Comparison of ENCODE assay signal across 16 cellular contexts in the genomic region with DNA sequence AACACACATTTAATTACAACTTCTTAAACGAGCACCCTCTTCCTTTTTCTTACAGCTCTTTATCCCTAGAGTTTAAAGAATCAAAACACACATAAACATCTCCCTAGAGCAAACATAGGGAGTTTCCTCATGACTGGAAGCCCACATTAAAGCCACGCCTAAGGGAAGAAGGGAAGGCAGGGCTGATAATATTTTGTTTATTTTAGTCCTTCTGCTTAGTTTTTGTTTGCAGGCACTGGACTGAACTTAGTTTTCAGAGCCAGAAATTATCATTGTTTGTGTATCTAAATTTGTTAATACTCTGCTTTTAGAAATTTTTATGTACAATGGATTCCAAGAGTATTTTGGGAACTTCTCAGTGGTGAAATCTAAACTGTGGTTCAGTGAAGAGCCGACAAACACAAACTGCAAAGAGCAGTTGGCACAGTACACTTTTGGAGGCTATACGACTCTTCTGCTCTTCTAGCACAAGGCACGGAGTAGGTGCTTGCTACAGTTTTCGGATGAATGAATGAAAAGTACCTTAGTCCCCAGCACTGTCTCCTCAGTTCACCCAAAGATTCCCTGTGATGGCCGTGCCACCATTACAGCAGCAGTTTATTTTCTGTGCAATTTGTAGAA. TPM values are rescaled to one million over a fixed set of nuclear protein-coding genes. Genes with fewer than 3 reads are reported as not detected.
A peak's percentile ranks its signal among the peaks of the same experiment; 100 is the strongest.
DNase-seq lines count a peak whose midpoint lies in the region; ATAC-seq, FAIRE-seq and TF ChIP-seq lines count a peak whose summit lies in the region.
"Had no signal": no experiment of that assay in that cellular context is flagged by ENCODE, and none has a peak within 500 bp of the region (broad histone marks: within the 10 kb centered on the region; RNA-seq: fewer than 3 reads in every experiment).

No MANE protein-coding gene starts in this region.

- no peaks in the 10 kb centered on the region for H3K9me1 ChIP-seq in keratinocyte (ENCODE audit: control insufficient read depth, extremely low read depth, insufficient read depth, low read length)

- H2AFZ ChIP-seq in keratinocyte (ENCODE audit: control insufficient read depth, low read length): no peak overlapping the region
- H2AFZ ChIP-seq: hepatocyte had no signal

- 44 to 58% methylated on average over 4 to 7 of the region's 7 CpGs for WGBS in transverse colon (ENCODE audit: low coverage in 1 of 2), 2 donors

- intact Hi-C loops in transverse colon (cut with DNase I; ENCODE audit: low total_unique reads): no loop called here

- H3K4me2 ChIP-seq in keratinocyte (ENCODE audit: control insufficient read depth, extremely low read depth, insufficient read depth, low read depth, low read length): no peak overlapping the region
- H3K4me2 ChIP-seq: hepatocyte had no signal

- H3K4me1 ChIP-seq in adipocyte (ENCODE audit: control insufficient read depth, insufficient read depth, low read length): peaks cover 25% of the 10 kb centered on the region
- H3K4me1 ChIP-seq in keratinocyte (ENCODE audit: control insufficient read depth, extremely low read depth, insufficient read depth, low read length): peaks cover 41% of the 10 kb centered on the region
- peaks cover 0 to 24% (median 9%) of the 10 kb centered on the region in 4 donors for H3K4me1 ChIP-seq in transverse colon

- no peaks in the 10 kb centered on the region for H3K79me2 ChIP-seq in keratinocyte (ENCODE audit: control insufficient read depth, insufficient read depth, low read length)
- H3K79me2 ChIP-seq: hepatocyte had no signal

- H3K36me3 ChIP-seq in adipocyte (ENCODE audit: control insufficient read depth, insufficient read depth, low read length, severe bottlenecking): no peaks in the 10 kb centered on the region
- peaks cover 0 to 3% of the 10 kb centered on the region in 2 experiments for H3K36me3 ChIP-seq in keratinocyte (ENCODE audit: control insufficient read depth in 2 of 2, extremely low read depth in 1 of 2, insufficient read depth in 2 of 2, low read length in 2 of 2)
- no peaks in the 10 kb centered on the region for H3K36me3 ChIP-seq in transverse colon
- H3K36me3 ChIP-seq: lower lobe of right lung had no signal

- dilution Hi-C loops in keratinocyte (cut with MboI; ENCODE audit: extremely low pct_ligation_motif_present, low sequenced_read_pairs): no loop called here

- FAIRE-seq in keratinocyte (lab: Jason Lieb, UNC): peak; percentile 73
- FAIRE-seq: A204.1, D721Med had no signal

- TF ChIP-seq POLR2A in transverse colon (IDR thresholded peaks at IDR 0.05): no peak

- no peak overlapping the region for H3K4me3 ChIP-seq in adipocyte (ENCODE audit: low read length)
- H3K4me3 ChIP-seq in keratinocyte (ENCODE audit: control insufficient read depth in 2 of 3, extremely low read depth in 1 of 3, insufficient read depth in 2 of 3, low read depth in 1 of 3, low read length in 3 of 3): no peak overlapping the region
- no peak overlapping the region for H3K4me3 ChIP-seq in transverse colon
- H3K4me3 ChIP-seq: hepatocyte, lower lobe of right lung, skin epidermis had no signal

- H3K27ac ChIP-seq in keratinocyte (ENCODE audit: control insufficient read depth, insufficient read depth, low read length): peak overlapping the region; percentile 78
- peak overlapping the region; percentile 3 to 58 (median 30) for H3K27ac ChIP-seq in transverse colon
- H3K27ac ChIP-seq: hepatocyte, lower lobe of right lung, RWPE1 had no signal

- H3K27me3 ChIP-seq in adipocyte (replicated peaks; ENCODE audit: control insufficient read depth, insufficient read depth, low read length) (no peaks in the 10 kb centered on the region), keratinocyte (ENCODE audit: control insufficient read depth, extremely low read depth, insufficient read depth, low read length) (no peaks in the 10 kb centered on the region), transverse colon (no peaks in the 10 kb centered on the region)
- H3K27me3 ChIP-seq: hepatocyte had no signal

- no peaks in the 10 kb centered on the region for H4K20me1 ChIP-seq in keratinocyte (ENCODE audit: control insufficient read depth, extremely low read depth, insufficient read depth, low read length)

- H3K9me3 ChIP-seq in adipocyte (ENCODE audit: control insufficient read depth, low read length): no peaks in the 10 kb centered on the region
- no peaks in the 10 kb centered on the region for H3K9me3 ChIP-seq in keratinocyte (ENCODE audit: control insufficient read depth, low read depth, low read length)
- H3K9me3 ChIP-seq in transverse colon: no peaks in the 10 kb centered on the region
- H3K9me3 ChIP-seq: lower lobe of right lung had no signal

- H3K9ac ChIP-seq in adipocyte (ENCODE audit: low read length) (no peak overlapping the region), keratinocyte (ENCODE audit: control insufficient read depth, extremely low read depth, insufficient read depth, low read length) (peak overlapping the region; percentile 30)

- ATAC-seq in GM21576 (IDR thresholded peaks at IDR 0.05; ENCODE audit: unreplicated experiment): no peak
- ATAC-seq: lower lobe of right lung had no signal

- in situ Hi-C loops in transverse colon (cut with MboI; ENCODE audit: low pct_ligation_motif_present in 1 of 4, low pct_unique_long_range_greater_than_20kb in 1 of 4, low sequenced_read_pairs in 3 of 4): no loop called here

- no peak for TF ChIP-seq EP300 in transverse colon (IDR thresholded peaks at IDR 0.05; ENCODE audit: low read depth)

- DNase-seq in NCI-H2029 (lab: John Stamatoyannopoulos, UW) (peak; percentile 46), NCI-H2029 treated with DMSO at 0.1 percent for 48 hours (lab: John Stamatoyannopoulos, UW) (no peak), adipocyte (ENCODE audit: low read depth) (peak; percentile 49), keratinocyte (ENCODE audit: low read depth, low spot score) (no peak), transverse colon (no peak), NCI-H510A (lab: John Stamatoyannopoulos, UW) (no peak)
- no peak for DNase-seq in activated CD4-positive, CD25-positive, alpha-beta regulatory T cell (lab: John Stamatoyannopoulos, UW)
- DNase-seq: lower lobe of right lung, NCI-H1105, NCI-H446 treated with DMSO at 0.1 percent for 48 hours had no signal

- no peak for TF ChIP-seq CTCF in keratinocyte (optimal IDR thresholded peaks at IDR 0.05 in 1 of 3, IDR thresholded peaks at IDR 0.05 in 1 of 3, conservative IDR thresholded peaks at IDR 0.05 in 1 of 3; ENCODE audit: extremely low read depth in 1 of 3, insufficient read depth in 2 of 3, low read length in 3 of 3)
- TF ChIP-seq CTCF in transverse colon (IDR thresholded peaks at IDR 0.05): no peak

RNA-seq across cellular contexts. Expression of gene AMIGO2, which starts 17.6 kb away (rescaled TPM):
- 50.7 to 76.5 TPM (median 71.3 TPM) in 3 replicates for polyA plus RNA-seq in keratinocyte
- polyA plus RNA-seq in keratinocyte (2011; ENCODE audit: low read depth): 8.3 TPM
- polyA plus RNA-seq in keratinocyte (2011; cell fraction: cytosol; rRNA removed): 29.4 and 57.4 TPM in 2 replicates
- polyA plus RNA-seq in keratinocyte (2011; cell fraction: nucleus; rRNA removed): 135 and 145 TPM in 2 replicates
- polyA plus RNA-seq in keratinocyte (2012; ENCODE audit: low replicate concordance): 12.8 and 59.8 TPM in 2 replicates
- polyA minus RNA-seq in keratinocyte: 33.5 to 51.5 TPM (median 39.6 TPM) in 3 replicates
- 30.3 TPM for polyA minus RNA-seq in keratinocyte (2011; cell fraction: cytosol; rRNA and poly(A)+ RNA removed)
- 45.1 and 74.9 TPM in 2 replicates for polyA minus RNA-seq in keratinocyte (2011; cell fraction: nucleus; rRNA and poly(A)+ RNA removed)
- total RNA-seq in transverse colon: 1 to 10 TPM; 4.5 to 6.7 (median 6.6) TPM

RNA-seq across cellular contexts. Expression of gene PCED1B, which starts 18.0 kb away (rescaled TPM):
- polyA plus RNA-seq in keratinocyte: 3.1 to 3.7 TPM (median 3.2 TPM) in 3 replicates
- 2.0 TPM for polyA plus RNA-seq in keratinocyte (2011; ENCODE audit: low read depth)
- 2.4 and 4.7 TPM in 2 replicates for polyA plus RNA-seq in keratinocyte (2011; cell fraction: cytosol; rRNA removed)
- polyA plus RNA-seq in keratinocyte (2011; cell fraction: nucleus; rRNA removed): 7.8 and 13.8 TPM in 2 replicates
- polyA plus RNA-seq in keratinocyte (2012; ENCODE audit: low replicate concordance): 5.1 and 8.0 TPM in 2 replicates
- 2.9 to 5.0 TPM (median 4.4 TPM) in 3 replicates for polyA minus RNA-seq in keratinocyte
- polyA minus RNA-seq in keratinocyte (2011; cell fraction: cytosol; rRNA and poly(A)+ RNA removed): 2.1 TPM
- polyA minus RNA-seq in keratinocyte (2011; cell fraction: nucleus; rRNA and poly(A)+ RNA removed): 3.2 and 4.5 TPM in 2 replicates
- 10 to 100 TPM in 1 of 4 donors, 1 to 10 TPM in 2, not detected in 1; 2.7 to 52.0 (median 3.0) TPM for total RNA-seq in transverse colon

Comparison
In these comparisons a context has a peak if more than half of its experiments do, and no peak if none do; other contexts are left out.
1. DNase-seq: peak in NCI-H2029 (single experiment) and adipocyte (single experiment); none in NCI-H2029 treated with DMSO at 0.1 percent for 48 hours (single experiment), keratinocyte (single experiment), transverse colon (single experiment), NCI-H510A (single experiment) and activated CD4-positive, CD25-positive, alpha-beta regulatory T cell (0 of 4).